Comparison of ENCODE assay signal across 9 cellular contexts in the genomic region with DNA sequence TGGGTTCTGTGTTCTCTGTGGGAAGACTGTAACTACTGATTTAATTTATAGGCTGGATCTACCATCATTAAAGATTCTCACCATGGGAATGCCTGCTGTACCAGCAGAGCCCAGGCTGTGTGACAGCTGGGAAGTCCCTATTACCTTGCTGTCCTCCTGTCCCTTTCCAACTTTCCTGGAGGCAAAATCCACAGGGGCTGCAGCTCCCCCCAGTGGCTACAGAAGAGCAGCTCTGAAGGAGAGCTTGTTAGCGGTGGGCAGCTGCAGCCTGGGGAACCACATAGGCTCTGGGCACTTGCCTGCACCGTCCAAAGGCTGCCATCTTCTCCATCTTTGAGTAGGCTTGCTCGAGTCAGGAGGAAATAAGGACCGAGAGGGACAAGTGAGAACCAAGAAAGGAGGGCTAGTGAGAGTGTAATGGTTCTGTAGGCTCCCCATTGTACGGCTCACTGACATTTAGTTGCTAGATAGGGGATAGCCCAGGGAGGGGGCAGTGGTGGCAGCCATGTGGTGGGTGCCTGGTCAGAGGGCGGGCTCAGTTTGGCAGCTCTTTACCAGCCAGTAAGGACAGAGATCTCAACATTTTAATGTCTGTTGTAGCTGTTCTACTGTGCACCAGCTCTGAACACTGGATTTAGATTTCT.
A peak's percentile ranks its signal among the peaks of the same experiment; 100 is the strongest.
DNase-seq lines count a peak whose midpoint lies in the region; ATAC-seq, FAIRE-seq and TF ChIP-seq lines count a peak whose summit lies in the region.
"Had no signal": no experiment of that assay in that cellular context is flagged by ENCODE, and none has a peak within 500 bp of the region (broad histone marks: within the 10 kb centered on the region; RNA-seq: fewer than 3 reads in every experiment).

No MANE protein-coding gene starts in this region.

- DNase-seq in Caco-2 (peak; percentile 77 to 83), GM19239 (ENCODE audit: insufficient read length, low spot score) (peak; percentile 14), NCI-H748 treated with DMSO at 0.1 percent for 48 hours (lab: John Stamatoyannopoulos, UW) (peak; percentile 85), T47D (ENCODE audit: low read depth in 1 of 2, low spot score in 1 of 2) (peak; percentile 7 to 83), iPS-NIHi7 (ENCODE audit: extremely low spot score) (peak; percentile 87), cerebellar nuclear complex (lab: John Stamatoyannopoulos, UW) (no peak)
- DNase-seq in stimulated activated naive CD8-positive, alpha-beta T cell treated with anti-CD3 and anti-CD28 coated beads, Interleukin-15, amount 100 ng/mL, for 72 hours: peak; percentile 4 to 34
- DNase-seq: naive B cell had no signal

- H3K4me3 ChIP-seq in Caco-2 (ENCODE audit: low read depth, low read length): no peak overlapping the region

- TF ChIP-seq CTCF in Caco-2 (IDR thresholded peaks at IDR 0.05; ENCODE audit: insufficient read depth in 1 of 2, low read depth in 1 of 2, low read length in 1 of 2, severe bottlenecking in 1 of 2, unreplicated experiment in 1 of 2): peak; percentile 69 to 87

- H3K27me3 ChIP-seq in Caco-2 (replicated peaks; ENCODE audit: control insufficient read depth, insufficient read depth, low read length): no peaks in the 10 kb centered on the region

- BruUV-seq in Caco-2 (replicated peaks; lab: Mats Ljungman, UMichigan): no TSS peak

- no peak overlapping the region for H3K4me3 Mint-ChIP-seq in Caco-2 (ENCODE audit: unreplicated experiment)
- no peak overlapping the region for H3K4me3 Mint-ChIP-seq in stimulated activated naive CD8-positive, alpha-beta T cell treated with anti-CD3 and anti-CD28 coated beads, Interleukin-15, amount 100 ng/mL, for 72 hours
- H3K4me3 Mint-ChIP-seq: naive B cell had no signal

- H3K4me1 ChIP-seq in Caco-2: peaks cover 23% of the 10 kb centered on the region

- POLR2A ChIA-PET in Caco-2 (lab: Charles Lee): interaction anchor here (0.6 to 1.7 kb wide), 2 partner anchors 163 to 237 kb away, joined by 3 to 25 read pairs; a partner anchor contains a TSS

- H3K36me3 Mint-ChIP-seq in Caco-2 (ENCODE audit: insufficient read depth, unreplicated experiment): no peaks in the 10 kb centered on the region
- H3K36me3 Mint-ChIP-seq: naive B cell had no signal

- no peak overlapping the region for H3K27ac Mint-ChIP-seq in Caco-2 (ENCODE audit: unreplicated experiment)
- H3K27ac Mint-ChIP-seq in stimulated activated naive CD8-positive, alpha-beta T cell treated with anti-CD3 and anti-CD28 coated beads, Interleukin-15, amount 100 ng/mL, for 72 hours: no peak overlapping the region
- H3K27ac Mint-ChIP-seq: naive B cell had no signal

- no peaks in the 10 kb centered on the region for H3K27me3 Mint-ChIP-seq in Caco-2 (ENCODE audit: insufficient read depth, unreplicated experiment)
- peaks cover 7% of the 10 kb centered on the region for H3K27me3 Mint-ChIP-seq in stimulated activated naive CD8-positive, alpha-beta T cell treated with anti-CD3 and anti-CD28 coated beads, Interleukin-15, amount 100 ng/mL, for 72 hours

- CTCF ChIA-PET in Caco-2 (lab: Charles Lee): interaction anchor here (0.6 to 2.9 kb wide), 19 partner anchors 19 to 463 kb away, joined by 3 to 50 read pairs (median 5); a partner anchor contains a TSS

- H3K9me3 Mint-ChIP-seq in Caco-2 (ENCODE audit: unreplicated experiment): peaks cover 10% of the 10 kb centered on the region
- H3K9me3 Mint-ChIP-seq in stimulated activated naive CD8-positive, alpha-beta T cell treated with anti-CD3 and anti-CD28 coated beads, Interleukin-15, amount 100 ng/mL, for 72 hours: no peaks in the 10 kb centered on the region

- peak; percentile 75 for ATAC-seq in HG03520 (IDR thresholded peaks at IDR 0.05; ENCODE audit: unreplicated experiment)
- ATAC-seq in stimulated activated naive CD8-positive, alpha-beta T cell treated with anti-CD3 and anti-CD28 coated beads, Interleukin-15, amount 100 ng/mL, for 72 hours: peak; percentile 74

- intact Hi-C loops in Caco-2 (cut with micrococcal nuclease; ENCODE audit: unreplicated experiment): loop anchor here (1.0 to 10.0 kb wide), 6 partner anchors 34 to 461 kb away; no protein-coding TSS in a partner anchor

- no peak for FAIRE-seq in GM19239 (lab: Jason Lieb, UNC)

- no peaks in the 10 kb centered on the region for H3K36me3 ChIP-seq in Caco-2 (ENCODE audit: control insufficient read depth, insufficient read depth, low read length)

- H3K9me3 ChIP-seq in Caco-2: no peaks in the 10 kb centered on the region

- H3K4me1 Mint-ChIP-seq in Caco-2 (ENCODE audit: low read depth, unreplicated experiment): peaks cover 9% of the 10 kb centered on the region
- no peaks in the 10 kb centered on the region for H3K4me1 Mint-ChIP-seq in stimulated activated naive CD8-positive, alpha-beta T cell treated with anti-CD3 and anti-CD28 coated beads, Interleukin-15, amount 100 ng/mL, for 72 hours
- H3K4me1 Mint-ChIP-seq: naive B cell had no signal

- in situ Hi-C loops in T47D (cut with HindIII; ENCODE audit: low pct_unique_long_range_greater_than_20kb, low sequenced_read_pairs): no loop called here

Comparison
In these comparisons a context has a peak if more than half of its experiments do, and no peak if none do; other contexts are left out.
1. DNase-seq: peak in Caco-2 (2 of 2), GM19239 (single experiment), NCI-H748 treated with DMSO at 0.1 percent for 48 hours (single experiment), T47D (2 of 2), iPS-NIHi7 (single experiment) and stimulated activated naive CD8-positive, alpha-beta T cell treated with anti-CD3 and anti-CD28 coated beads, Interleukin-15, amount 100 ng/mL, for 72 hours (2 of 2); none in cerebellar nuclear complex (0 of 2).